ENCODE assay signal across 9 cellular contexts in the genomic region with DNA sequence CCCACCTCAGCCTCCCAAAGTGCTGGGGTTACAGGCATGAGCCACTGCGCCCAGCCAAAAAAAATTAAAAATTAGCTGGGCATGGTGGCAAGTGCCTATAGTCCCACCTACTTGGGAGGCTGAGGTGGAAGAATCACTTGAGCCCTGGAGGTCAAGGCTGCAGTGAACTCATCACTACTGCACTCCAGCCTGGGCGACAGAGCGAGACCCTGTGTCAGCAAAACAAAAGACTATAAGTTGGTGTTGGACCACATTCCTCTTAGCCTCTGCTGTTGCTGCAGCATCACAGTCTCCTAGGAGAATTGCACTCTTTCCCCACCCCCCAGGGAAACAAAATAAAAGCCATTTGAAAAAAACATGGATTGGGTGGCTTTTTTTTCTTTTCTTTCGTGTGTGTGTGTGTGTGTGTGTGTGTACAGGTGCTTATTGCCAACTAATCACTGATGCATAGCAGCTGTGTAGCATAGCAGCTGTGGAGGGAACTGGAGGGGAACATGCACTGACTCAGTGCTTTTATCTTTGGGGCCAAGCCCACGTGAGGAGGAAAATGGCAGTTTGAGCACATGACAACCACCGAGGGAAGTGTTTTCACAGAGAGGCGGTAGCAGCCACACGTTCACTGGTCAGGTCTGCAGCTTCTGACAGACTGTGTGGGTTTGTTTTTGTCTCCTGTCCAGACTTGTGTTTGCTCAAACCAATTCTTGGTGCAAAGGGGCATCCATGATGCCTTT. TPM values are rescaled to one million over a fixed set of nuclear protein-coding genes. Genes with fewer than 3 reads are reported as not detected.
DNase-seq lines count a peak whose midpoint lies in the region; ATAC-seq, FAIRE-seq and TF ChIP-seq lines count a peak whose summit lies in the region.
"Had no signal": no experiment of that assay in that cellular context is flagged by ENCODE, and none has a peak within 500 bp of the region (broad histone marks: within the 10 kb centered on the region; RNA-seq: fewer than 3 reads in every experiment).

No MANE protein-coding gene starts in this region.

- peak; percentile 66 for DNase-seq in NCI-H748 treated with DMSO at 0.1 percent for 48 hours (lab: John Stamatoyannopoulos, UW)
- no peak for DNase-seq in naive thymus-derived CD4-positive, alpha-beta T cell
- DNase-seq in frontal cortex (ENCODE audit: low spot score in 2 of 2): no peak
- no peak for DNase-seq in effector memory CD8-positive, alpha-beta T cell
- DNase-seq in esophagus muscularis mucosa (ENCODE audit: extremely low spot score): no peak
- DNase-seq in D721Med (ENCODE audit: insufficient read length, low spot score): no peak
- DNase-seq: transverse colon had no signal

- no peaks in the 10 kb centered on the region for H3K9me3 ChIP-seq in naive thymus-derived CD4-positive, alpha-beta T cell (ENCODE audit: control insufficient read depth in 2 of 3, low read length in 3 of 3)
- no peaks in the 10 kb centered on the region for H3K9me3 ChIP-seq in esophagus muscularis mucosa
- H3K9me3 ChIP-seq: transverse colon had no signal

- no peak overlapping the region for H3K4me3 ChIP-seq in naive thymus-derived CD4-positive, alpha-beta T cell (ENCODE audit: low read length)
- H3K4me3 ChIP-seq in esophagus muscularis mucosa: no peak overlapping the region
- H3K4me3 ChIP-seq: transverse colon had no signal

- H3K27me3 ChIP-seq in naive thymus-derived CD4-positive, alpha-beta T cell (ENCODE audit: control insufficient read depth in 2 of 2, insufficient read depth in 2 of 2, low read length in 2 of 2): no peaks in the 10 kb centered on the region
- H3K27me3 ChIP-seq in esophagus muscularis mucosa: no peaks in the 10 kb centered on the region
- H3K27me3 ChIP-seq: transverse colon had no signal

- no peak for TF ChIP-seq POLR2A in esophagus muscularis mucosa (IDR thresholded peaks at IDR 0.05; ENCODE audit: low read depth)

- POLR2A ChIA-PET in naive thymus-derived CD4-positive, alpha-beta T cell (lab: Charles Lee): no interaction called here

- peaks cover 2 to 22% (median 9%) of the 10 kb centered on the region in 7 donors for H3K4me1 Mint-ChIP-seq in naive thymus-derived CD4-positive, alpha-beta T cell
- no peaks in the 10 kb centered on the region for H3K4me1 Mint-ChIP-seq in effector memory CD8-positive, alpha-beta T cell (ENCODE audit: low read depth in 2 of 2)

- TF ChIP-seq CTCF in esophagus muscularis mucosa (IDR thresholded peaks at IDR 0.05) (no peak), D721Med (IDR thresholded peaks at IDR 0.05; ENCODE audit: insufficient read depth, missing control alignments) (no peak)

- H3K9me3 Mint-ChIP-seq in naive thymus-derived CD4-positive, alpha-beta T cell: no peaks in the 10 kb centered on the region
- H3K9me3 Mint-ChIP-seq in effector memory CD8-positive, alpha-beta T cell: no peaks in the 10 kb centered on the region

- ATAC-seq in GM18907 (IDR thresholded peaks at IDR 0.05; ENCODE audit: unreplicated experiment) (peak; percentile 42), HG03342 (IDR thresholded peaks at IDR 0.05; ENCODE audit: unreplicated experiment) (peak; percentile 61)
- peak; percentile 42 for ATAC-seq in naive thymus-derived CD4-positive, alpha-beta T cell
- no peak for ATAC-seq in effector memory CD8-positive, alpha-beta T cell (replicated peaks)

- no peak for TF ChIP-seq EP300 in esophagus muscularis mucosa (IDR thresholded peaks at IDR 0.05)

- H3K27ac ChIP-seq in naive thymus-derived CD4-positive, alpha-beta T cell (ENCODE audit: low read depth, low read length): no peak overlapping the region
- no peak overlapping the region for H3K27ac ChIP-seq in esophagus muscularis mucosa (replicated peaks in 1 of 4)
- H3K27ac ChIP-seq: transverse colon had no signal

- no peaks in the 10 kb centered on the region for H3K27me3 Mint-ChIP-seq in naive thymus-derived CD4-positive, alpha-beta T cell
- no peaks in the 10 kb centered on the region for H3K27me3 Mint-ChIP-seq in effector memory CD8-positive, alpha-beta T cell

- H3K4me3 Mint-ChIP-seq in naive thymus-derived CD4-positive, alpha-beta T cell: no peak overlapping the region
- H3K4me3 Mint-ChIP-seq in effector memory CD8-positive, alpha-beta T cell: no peak overlapping the region

- no peaks in the 10 kb centered on the region for H3K4me1 ChIP-seq in naive thymus-derived CD4-positive, alpha-beta T cell (ENCODE audit: control insufficient read depth in 2 of 2, insufficient read depth in 2 of 2, low read length in 2 of 2)
- H3K4me1 ChIP-seq in esophagus muscularis mucosa: peaks cover 0 to 14% (median 8%) of the 10 kb centered on the region in 4 donors
- H3K4me1 ChIP-seq: transverse colon had no signal

- intact Hi-C loops in naive thymus-derived CD4-positive, alpha-beta T cell (cut with micrococcal nuclease): no loop called here
- intact Hi-C loops in esophagus muscularis mucosa (cut with DNase I): loop anchor here (5.0 kb wide), 1 partner anchor 90 kb away; no protein-coding TSS in a partner anchor

- 76% methylated on average over 8 of the region's 8 CpGs for WGBS in esophagus muscularis mucosa

- CTCF ChIA-PET in naive thymus-derived CD4-positive, alpha-beta T cell (lab: Charles Lee): interaction anchor here (1.0 to 1.8 kb wide), 6 partner anchors 9 to 34 kb away, joined by 3 to 14 read pairs (median 3); a partner anchor contains a TSS

- H3K36me3 ChIP-seq in naive thymus-derived CD4-positive, alpha-beta T cell (ENCODE audit: control insufficient read depth in 2 of 3, insufficient read depth in 3 of 3, low read length in 3 of 3): peaks cover 0 to 16% (median 0%) of the 10 kb centered on the region in 3 experiments
- H3K36me3 ChIP-seq in esophagus muscularis mucosa: peaks cover 0 to 29% (median 11%) of the 10 kb centered on the region in 4 donors
- H3K36me3 ChIP-seq: transverse colon had no signal

- peaks cover 0 to 28% (median 0%) of the 10 kb centered on the region in 5 donors for H3K36me3 Mint-ChIP-seq in naive thymus-derived CD4-positive, alpha-beta T cell
- H3K36me3 Mint-ChIP-seq in effector memory CD8-positive, alpha-beta T cell (ENCODE audit: insufficient read depth): peaks cover 6% of the 10 kb centered on the region

- FAIRE-seq in frontal cortex (lab: Jason Lieb, UNC) (no peak), D721Med (lab: Jason Lieb, UNC) (no peak)

- no peak overlapping the region for H3K27ac Mint-ChIP-seq in naive thymus-derived CD4-positive, alpha-beta T cell
- no peak overlapping the region for H3K27ac Mint-ChIP-seq in effector memory CD8-positive, alpha-beta T cell

RNA-seq across cellular contexts. Expression of a gene that starts 27.5 kb away (rescaled TPM):
- 10 to 100 TPM in 2 of 5 experiments, 1 to 10 TPM in 3; 5.7 to 20.6 (median 8.9) TPM for total RNA-seq in naive thymus-derived CD4-positive, alpha-beta T cell
- 10 to 100 TPM; 12.3 to 18.5 TPM for polyA plus RNA-seq in naive thymus-derived CD4-positive, alpha-beta T cell
- total RNA-seq in frontal cortex: 16.7 TPM
- total RNA-seq in esophagus muscularis mucosa: 1 to 10 TPM; 2.5 to 3.5 (median 3.3) TPM

RNA-seq across cellular contexts. Expression of a gene that starts 32.9 kb away (rescaled TPM):
- total RNA-seq in naive thymus-derived CD4-positive, alpha-beta T cell: 1 to 10 TPM in 3 of 5 experiments, under 1 TPM in 2; 0.44 to 1.7 (median 1.2) TPM
- polyA plus RNA-seq in naive thymus-derived CD4-positive, alpha-beta T cell: under 1 TPM; 0.63 to 0.94 TPM
- 10.6 TPM for total RNA-seq in frontal cortex
- total RNA-seq in esophagus muscularis mucosa: 1 to 10 TPM; 3.8 to 5.3 (median 4.1) TPM
